In genomic region chr7:87129836-87130235, GRCh38 we compare ENCODE assay signal across 1 cellular context.
A peak's percentile ranks its signal among the peaks of the same experiment; 100 is the strongest.
TF ChIP-seq lines count a peak whose summit lies in the region.

No MANE protein-coding gene starts in this region.

TF ChIP-seq in GM12878, 131 proteins besides CTCF, POLR2A, EP300 and RAD21 (continued from another document and continues in another):
- TF ChIP-seq ZBTB40 (IDR thresholded peaks at IDR 0.05; ENCODE audit: borderline replicate concordance) = no peak
- peak; percentile 95 for TF ChIP-seq ATF2 (IDR thresholded peaks at IDR 0.05; ENCODE audit: low read length)
- TF ChIP-seq MTA2 (IDR thresholded peaks at IDR 0.05; ENCODE audit: low read depth) = no peak
- no peak; the same call in 1 of the 2 replicates for TF ChIP-seq PML (IDR thresholded peaks at IDR 0.05; ENCODE audit: low read length)
- TF ChIP-seq MTA3 (IDR thresholded peaks at IDR 0.05; ENCODE audit: borderline replicate concordance, low read length) = peak; percentile 93; the same call in 1 of the 2 replicates
- no peak for TF ChIP-seq NR2F1 (conservative IDR thresholded peaks at IDR 0.05)
- no peak for TF ChIP-seq ZNF622 (IDR thresholded peaks at IDR 0.05)
- TF ChIP-seq E2F4 (IDR thresholded peaks at IDR 0.05; ENCODE audit: low read depth, low read length) = no peak
- TF ChIP-seq ZSCAN29 (IDR thresholded peaks at IDR 0.05) = no peak
- TF ChIP-seq YY1 (IDR thresholded peaks at IDR 0.05; ENCODE audit: low read depth, low read length) = peak; percentile 14; the same call in 1 of the 2 replicates
- TF ChIP-seq, protein P1, sequence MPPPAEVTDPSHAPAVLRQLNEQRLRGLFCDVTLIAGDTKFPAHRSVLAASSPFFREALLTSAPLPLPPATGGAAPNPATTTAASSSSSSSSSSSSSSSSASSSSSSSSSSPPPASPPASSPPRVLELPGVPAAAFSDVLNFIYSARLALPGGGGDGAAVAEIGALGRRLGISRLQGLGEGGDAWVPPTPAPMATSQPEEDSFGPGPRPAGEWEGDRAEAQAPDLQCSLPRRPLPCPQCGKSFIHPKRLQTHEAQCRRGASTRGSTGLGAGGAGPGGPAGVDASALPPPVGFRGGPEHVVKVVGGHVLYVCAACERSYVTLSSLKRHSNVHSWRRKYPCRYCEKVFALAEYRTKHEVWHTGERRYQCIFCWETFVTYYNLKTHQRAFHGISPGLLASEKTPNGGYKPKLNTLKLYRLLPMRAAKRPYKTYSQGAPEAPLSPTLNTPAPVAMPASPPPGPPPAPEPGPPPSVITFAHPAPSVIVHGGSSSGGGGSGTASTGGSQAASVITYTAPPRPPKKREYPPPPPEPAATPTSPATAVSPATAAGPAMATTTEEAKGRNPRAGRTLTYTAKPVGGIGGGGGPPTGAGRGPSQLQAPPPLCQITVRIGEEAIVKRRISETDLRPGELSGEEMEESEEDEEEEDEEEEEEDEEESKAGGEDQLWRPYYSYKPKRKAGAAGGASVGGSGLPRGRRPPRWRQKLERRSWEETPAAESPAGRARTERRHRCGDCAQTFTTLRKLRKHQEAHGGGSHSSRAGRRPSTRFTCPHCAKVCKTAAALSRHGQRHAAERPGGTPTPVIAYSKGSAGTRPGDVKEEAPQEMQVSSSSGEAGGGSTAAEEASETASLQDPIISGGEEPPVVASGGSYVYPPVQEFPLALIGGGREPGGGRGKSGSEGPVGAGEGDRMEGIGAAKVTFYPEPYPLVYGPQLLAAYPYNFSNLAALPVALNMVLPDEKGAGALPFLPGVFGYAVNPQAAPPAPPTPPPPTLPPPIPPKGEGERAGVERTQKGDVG (CRISPR knock-in tag; IDR thresholded peaks at IDR 0.05) = no peak
- TF ChIP-seq, protein P2, sequence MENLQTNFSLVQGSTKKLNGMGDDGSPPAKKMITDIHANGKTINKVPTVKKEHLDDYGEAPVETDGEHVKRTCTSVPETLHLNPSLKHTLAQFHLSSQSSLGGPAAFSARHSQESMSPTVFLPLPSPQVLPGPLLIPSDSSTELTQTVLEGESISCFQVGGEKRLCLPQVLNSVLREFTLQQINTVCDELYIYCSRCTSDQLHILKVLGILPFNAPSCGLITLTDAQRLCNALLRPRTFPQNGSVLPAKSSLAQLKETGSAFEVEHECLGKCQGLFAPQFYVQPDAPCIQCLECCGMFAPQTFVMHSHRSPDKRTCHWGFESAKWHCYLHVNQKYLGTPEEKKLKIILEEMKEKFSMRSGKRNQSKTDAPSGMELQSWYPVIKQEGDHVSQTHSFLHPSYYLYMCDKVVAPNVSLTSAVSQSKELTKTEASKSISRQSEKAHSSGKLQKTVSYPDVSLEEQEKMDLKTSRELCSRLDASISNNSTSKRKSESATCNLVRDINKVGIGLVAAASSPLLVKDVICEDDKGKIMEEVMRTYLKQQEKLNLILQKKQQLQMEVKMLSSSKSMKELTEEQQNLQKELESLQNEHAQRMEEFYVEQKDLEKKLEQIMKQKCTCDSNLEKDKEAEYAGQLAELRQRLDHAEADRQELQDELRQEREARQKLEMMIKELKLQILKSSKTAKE (IDR thresholded peaks at IDR 0.05; ENCODE audit: low read depth, poor library complexity, severe bottlenecking) = no peak
- no peak for TF ChIP-seq DPF2 (IDR thresholded peaks at IDR 0.05)
- no peak for TF ChIP-seq HDAC6 (IDR thresholded peaks at IDR 0.05; ENCODE audit: unreplicated experiment)
- TF ChIP-seq, protein P3, sequence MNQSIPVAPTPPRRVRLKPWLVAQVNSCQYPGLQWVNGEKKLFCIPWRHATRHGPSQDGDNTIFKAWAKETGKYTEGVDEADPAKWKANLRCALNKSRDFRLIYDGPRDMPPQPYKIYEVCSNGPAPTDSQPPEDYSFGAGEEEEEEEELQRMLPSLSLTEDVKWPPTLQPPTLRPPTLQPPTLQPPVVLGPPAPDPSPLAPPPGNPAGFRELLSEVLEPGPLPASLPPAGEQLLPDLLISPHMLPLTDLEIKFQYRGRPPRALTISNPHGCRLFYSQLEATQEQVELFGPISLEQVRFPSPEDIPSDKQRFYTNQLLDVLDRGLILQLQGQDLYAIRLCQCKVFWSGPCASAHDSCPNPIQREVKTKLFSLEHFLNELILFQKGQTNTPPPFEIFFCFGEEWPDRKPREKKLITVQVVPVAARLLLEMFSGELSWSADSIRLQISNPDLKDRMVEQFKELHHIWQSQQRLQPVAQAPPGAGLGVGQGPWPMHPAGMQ (IDR thresholded peaks at IDR 0.05; ENCODE audit: borderline replicate concordance) = no peak
- TF ChIP-seq GABPA (IDR thresholded peaks at IDR 0.05; ENCODE audit: low read depth) = peak; percentile 46; the same call in 1 of the 2 replicates
- no peak for TF ChIP-seq ATF3 (IDR thresholded peaks at IDR 0.05; ENCODE audit: borderline replicate concordance, extremely low read depth, low read depth, low read length)
- TF ChIP-seq CEBPB (IDR thresholded peaks at IDR 0.05; ENCODE audit: borderline replicate concordance in 1 of 2, low read depth in 2 of 2, low read length in 2 of 2) = 0 out of 4 replicates have a peak, but pooled peaks of 1 of the 2 experiments have one; percentile 76
- 0 out of 2 replicates have a peak, but pooled peaks have one; percentile 59 for TF ChIP-seq TARDBP (IDR thresholded peaks at IDR 0.05; ENCODE audit: borderline replicate concordance)
- TF ChIP-seq SUPT20H (IDR thresholded peaks at IDR 0.05; ENCODE audit: borderline replicate concordance, control insufficient read depth, low read depth, low read length) = no peak
- no peak for TF ChIP-seq HCFC1 (IDR thresholded peaks at IDR 0.05; ENCODE audit: low read length)
- TF ChIP-seq, protein P4, sequence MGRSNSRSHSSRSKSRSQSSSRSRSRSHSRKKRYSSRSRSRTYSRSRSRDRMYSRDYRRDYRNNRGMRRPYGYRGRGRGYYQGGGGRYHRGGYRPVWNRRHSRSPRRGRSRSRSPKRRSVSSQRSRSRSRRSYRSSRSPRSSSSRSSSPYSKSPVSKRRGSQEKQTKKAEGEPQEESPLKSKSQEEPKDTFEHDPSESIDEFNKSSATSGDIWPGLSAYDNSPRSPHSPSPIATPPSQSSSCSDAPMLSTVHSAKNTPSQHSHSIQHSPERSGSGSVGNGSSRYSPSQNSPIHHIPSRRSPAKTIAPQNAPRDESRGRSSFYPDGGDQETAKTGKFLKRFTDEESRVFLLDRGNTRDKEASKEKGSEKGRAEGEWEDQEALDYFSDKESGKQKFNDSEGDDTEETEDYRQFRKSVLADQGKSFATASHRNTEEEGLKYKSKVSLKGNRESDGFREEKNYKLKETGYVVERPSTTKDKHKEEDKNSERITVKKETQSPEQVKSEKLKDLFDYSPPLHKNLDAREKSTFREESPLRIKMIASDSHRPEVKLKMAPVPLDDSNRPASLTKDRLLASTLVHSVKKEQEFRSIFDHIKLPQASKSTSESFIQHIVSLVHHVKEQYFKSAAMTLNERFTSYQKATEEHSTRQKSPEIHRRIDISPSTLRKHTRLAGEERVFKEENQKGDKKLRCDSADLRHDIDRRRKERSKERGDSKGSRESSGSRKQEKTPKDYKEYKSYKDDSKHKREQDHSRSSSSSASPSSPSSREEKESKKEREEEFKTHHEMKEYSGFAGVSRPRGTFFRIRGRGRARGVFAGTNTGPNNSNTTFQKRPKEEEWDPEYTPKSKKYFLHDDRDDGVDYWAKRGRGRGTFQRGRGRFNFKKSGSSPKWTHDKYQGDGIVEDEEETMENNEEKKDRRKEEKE (IDR thresholded peaks at IDR 0.05) = no peak
- no peak for TF ChIP-seq CUX1 (IDR thresholded peaks at IDR 0.05; ENCODE audit: insufficient replicate concordance, low read depth, low read length)
- TF ChIP-seq, protein P5, sequence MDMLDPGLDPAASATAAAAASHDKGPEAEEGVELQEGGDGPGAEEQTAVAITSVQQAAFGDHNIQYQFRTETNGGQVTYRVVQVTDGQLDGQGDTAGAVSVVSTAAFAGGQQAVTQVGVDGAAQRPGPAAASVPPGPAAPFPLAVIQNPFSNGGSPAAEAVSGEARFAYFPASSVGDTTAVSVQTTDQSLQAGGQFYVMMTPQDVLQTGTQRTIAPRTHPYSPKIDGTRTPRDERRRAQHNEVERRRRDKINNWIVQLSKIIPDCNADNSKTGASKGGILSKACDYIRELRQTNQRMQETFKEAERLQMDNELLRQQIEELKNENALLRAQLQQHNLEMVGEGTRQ (IDR thresholded peaks at IDR 0.05; ENCODE audit: borderline replicate concordance, low read depth, low read length) = no peak
- TF ChIP-seq MAX (IDR thresholded peaks at IDR 0.05; ENCODE audit: low read depth, low read length) = no peak
- peak; percentile 97 for TF ChIP-seq EED (IDR thresholded peaks at IDR 0.05; ENCODE audit: low read depth)
- TF ChIP-seq RFX5 (IDR thresholded peaks at IDR 0.05; ENCODE audit: low read depth, low read length) = no peak
- no peak for TF ChIP-seq JUND (IDR thresholded peaks at IDR 0.05; ENCODE audit: low read depth, low read length)
- TF ChIP-seq ZNF217 (IDR thresholded peaks at IDR 0.05) = no peak
- TF ChIP-seq POLR2AphosphoS2 (IDR thresholded peaks at IDR 0.05; ENCODE audit: low read depth, low read length) = no peak
- no peak for TF ChIP-seq RCOR1 (conservative IDR thresholded peaks at IDR 0.05; ENCODE audit: low read depth, low read length)
- TF ChIP-seq CHD1 (IDR thresholded peaks at IDR 0.05; ENCODE audit: low read depth, low read length) = no peak
